17 cellular contexts compared by ENCODE assay signal in genomic region chr9:127543973-127544533, GRCh38.
A peak's percentile ranks its signal among the peaks of the same experiment; 100 is the strongest.
DNase-seq lines count a peak whose midpoint lies in the region; ATAC-seq and TF ChIP-seq lines count a peak whose summit lies in the region.
"Had no signal": no experiment of that assay in that cellular context is flagged by ENCODE, and none has a peak within 500 bp of the region (broad histone marks: within the 10 kb centered on the region; RNA-seq: fewer than 3 reads in every experiment).

No MANE protein-coding gene starts in this region.

- H3K27ac ChIP-seq in RWPE1 (peak overlapping the region; percentile 99), thoracic aorta (peak overlapping the region; percentile 82 to 90)
- H3K27ac ChIP-seq: WERI-Rb-1 had no signal

- ATAC-seq in thoracic aorta (ENCODE audit: insufficient number of reproducible peaks, low FRiP score, low read depth), result no peak

- H3K9me3 Mint-ChIP-seq in chondrocyte (ENCODE audit: low read depth), result no peaks in the 10 kb centered on the region
- H3K9me3 Mint-ChIP-seq in mesothelial cell of epicardium, result no peaks in the 10 kb centered on the region
- H3K9me3 Mint-ChIP-seq: activated T-helper 2 cell treated with anti-CD3 and anti-CD28 coated beads, Interferon-gamma antibody, Interleukin-2, Interleukin-4, amounts not matched to agents 10 μg/mL and 5 μg/mL and 100 μg/mL, durations not matched to agents 14 hours and 24 hours and 36 hours had no signal

- H3K4me3 Mint-ChIP-seq in chondrocyte (ENCODE audit: unreplicated experiment) (no peak overlapping the region), mesothelial cell of epicardium (no peak overlapping the region)

- H3K27me3 Mint-ChIP-seq in chondrocyte (ENCODE audit: low read depth) (no peaks in the 10 kb centered on the region), mesothelial cell of epicardium (ENCODE audit: low read depth) (no peaks in the 10 kb centered on the region)

- CTCF ChIA-PET in RWPE1 (lab: Yijun Ruan, JAX), result interaction anchor here (0.6 to 1.2 kb wide), 4 partner anchors 9 to 274 kb away, joined by 3 to 5 read pairs (median 4); partner anchors contain the start of gene TOR2A

- H3K27ac Mint-ChIP-seq in chondrocyte (ENCODE audit: unreplicated experiment), result peak overlapping the region; percentile 96
- H3K27ac Mint-ChIP-seq in mesothelial cell of epicardium, result peak overlapping the region; percentile 23
- H3K27ac Mint-ChIP-seq: activated T-helper 2 cell treated with anti-CD3 and anti-CD28 coated beads, Interferon-gamma antibody, Interleukin-2, Interleukin-4, amounts not matched to agents 10 μg/mL and 5 μg/mL and 100 μg/mL, durations not matched to agents 14 hours and 24 hours and 36 hours had no signal

- TF ChIP-seq CTCF in RWPE1 (conservative IDR thresholded peaks at IDR 0.05; ENCODE audit: low read depth), result no peak
- no peak for TF ChIP-seq CTCF in chondrocyte (IDR thresholded peaks at IDR 0.05)
- TF ChIP-seq CTCF in mesothelial cell of epicardium (IDR thresholded peaks at IDR 0.05; ENCODE audit: unreplicated experiment), result no peak
- no peak for TF ChIP-seq CTCF in thoracic aorta (IDR thresholded peaks at IDR 0.05)

- peak overlapping the region; percentile 49 for H3K4me3 ChIP-seq in thoracic aorta

- H3K4me1 ChIP-seq in thoracic aorta (ENCODE audit: control insufficient read depth in 1 of 2, low read depth in 2 of 2), result peaks cover 57 to 81% of the 10 kb centered on the region in 2 donors

- H3K4me1 Mint-ChIP-seq in chondrocyte (ENCODE audit: low read depth) (peaks cover 92% of the 10 kb centered on the region), mesothelial cell of epicardium (peaks cover 17% of the 10 kb centered on the region)

- POLR2A ChIA-PET in RWPE1 (lab: Yijun Ruan, JAX; ENCODE audit: low non-redundant PET), result no interaction called here

- no peaks in the 10 kb centered on the region for H3K9me3 ChIP-seq in thoracic aorta

- no peaks in the 10 kb centered on the region for H3K27me3 ChIP-seq in thoracic aorta (replicated peaks; ENCODE audit: insufficient read depth)

- H3K36me3 Mint-ChIP-seq in chondrocyte (ENCODE audit: low read depth) (peaks cover 1% of the 10 kb centered on the region), mesothelial cell of epicardium (peaks cover 8% of the 10 kb centered on the region)

- no peaks in the 10 kb centered on the region for H3K36me3 ChIP-seq in thoracic aorta

- DNase-seq in RWPE1 (ENCODE audit: low spot score), result no peak
- DNase-seq in chondrocyte (ENCODE audit: low spot score), result no peak
- no peak for DNase-seq in mesothelial cell of epicardium (ENCODE audit: low spot score in 2 of 2, unreplicated experiment in 2 of 2)
- no peak for DNase-seq in thoracic aorta (ENCODE audit: low spot score)
- DNase-seq in OCI-M1 (lab: John Stamatoyannopoulos, UW), result no peak
- DNase-seq in T1000 (lab: John Stamatoyannopoulos, UW), result no peak
- no peak for DNase-seq in DMS153 (lab: John Stamatoyannopoulos, UW)
- no peak for DNase-seq in ureter (ENCODE audit: low spot score)
- DNase-seq: cortex of kidney; Kasumi-1; NCI-H1417; NCI-H2171; NCI-H82; stimulated activated naive CD4-positive, alpha-beta T cell treated with Interleukin-2 at 50 U/mL for 16 hours; SW 1271; WERI-Rb-1 had no signal
